Comparison of ENCODE assay signal across 9 cellular contexts in the genomic region with DNA sequence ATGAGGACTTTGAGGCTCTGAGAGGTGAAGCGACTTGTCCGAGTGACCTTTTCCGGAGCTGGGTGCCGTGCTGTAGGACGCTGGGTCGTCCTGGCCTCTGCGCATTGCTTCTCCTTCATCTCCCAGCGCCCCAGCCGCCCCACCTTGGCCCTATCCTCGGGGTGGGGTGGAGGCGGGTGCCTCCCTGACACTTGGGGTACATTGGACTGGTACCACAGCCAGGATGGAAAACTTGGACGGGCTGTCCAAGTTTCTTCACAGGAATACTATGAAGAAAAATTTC.
A peak's percentile ranks its signal among the peaks of the same experiment; 100 is the strongest.
DNase-seq lines count a peak whose midpoint lies in the region; ATAC-seq and TF ChIP-seq lines count a peak whose summit lies in the region.
"Had no signal": no experiment of that assay in that cellular context is flagged by ENCODE, and none has a peak within 500 bp of the region (broad histone marks: within the 10 kb centered on the region; RNA-seq: fewer than 3 reads in every experiment).

No MANE protein-coding gene starts in this region.

- no peaks in the 10 kb centered on the region for H3K9me3 Mint-ChIP-seq in activated naive CD4-positive, alpha-beta T cell treated with anti-CD3 and anti-CD28 coated beads, Interleukin-2, amount 50 U/mL, for 24 hours
- no peaks in the 10 kb centered on the region for H3K9me3 Mint-ChIP-seq in MCF 10A (ENCODE audit: unreplicated experiment)

- H3K9me3 ChIP-seq in mesodermal cell (ENCODE audit: control insufficient read depth, low read length), result no peaks in the 10 kb centered on the region
- no peaks in the 10 kb centered on the region for H3K9me3 ChIP-seq in upper lobe of right lung

- H3K27ac ChIP-seq in mesodermal cell (ENCODE audit: low read depth, low read length, severe bottlenecking), result no peak overlapping the region
- H3K27ac ChIP-seq in upper lobe of right lung, result no peak overlapping the region

- H3K36me3 Mint-ChIP-seq in activated naive CD4-positive, alpha-beta T cell treated with anti-CD3 and anti-CD28 coated beads, Interleukin-2, amount 50 U/mL, for 24 hours, result no peaks in the 10 kb centered on the region
- no peaks in the 10 kb centered on the region for H3K36me3 Mint-ChIP-seq in MCF 10A (ENCODE audit: insufficient read depth, unreplicated experiment)

- H3K36me3 ChIP-seq in mesodermal cell (ENCODE audit: control insufficient read depth, insufficient read depth, low read length) (peaks cover 24% of the 10 kb centered on the region), upper lobe of right lung (no peaks in the 10 kb centered on the region)

- H3K4me1 Mint-ChIP-seq in activated naive CD4-positive, alpha-beta T cell treated with anti-CD3 and anti-CD28 coated beads, Interleukin-2, amount 50 U/mL, for 24 hours, result peaks cover 4% of the 10 kb centered on the region
- H3K4me1 Mint-ChIP-seq in MCF 10A (ENCODE audit: insufficient read depth, unreplicated experiment), result peaks cover 7% of the 10 kb centered on the region

- peaks cover 6% of the 10 kb centered on the region for H3K4me1 ChIP-seq in mesodermal cell (ENCODE audit: control insufficient read depth, insufficient read depth, low read length, poor library complexity, severe bottlenecking)
- peaks cover 5% of the 10 kb centered on the region for H3K4me1 ChIP-seq in upper lobe of right lung

- DNase-seq in activated naive CD4-positive, alpha-beta T cell treated with anti-CD3 and anti-CD28 coated beads, Interleukin-2, amount 50 U/mL, for 16 hours, result no peak
- peak; percentile 17 for DNase-seq in MCF 10A (ENCODE audit: unreplicated experiment)
- DNase-seq in upper lobe of right lung, result no peak
- no peak for DNase-seq in sciatic nerve (ENCODE audit: low spot score)
- DNase-seq: COR-L47 had no signal

- POLR2A ChIA-PET in MCF 10A (lab: Yijun Ruan, JAX), result interaction anchor here (0.7 to 4.0 kb wide), 11 partner anchors 8 to 179 kb away, joined by 3 to 44 read pairs (median 10); partner anchors contain the start of gene AKAP10

- CTCF ChIA-PET in MCF 10A (lab: Yijun Ruan, JAX), result interaction anchor here (0.7 to 0.9 kb wide), 2 partner anchors 30 to 76 kb away, joined by 3 read pairs; no protein-coding TSS in a partner anchor

- H3K4me3 ChIP-seq in mesodermal cell (ENCODE audit: extremely low read depth, insufficient read depth, low read length, poor library complexity, severe bottlenecking) (peak overlapping the region; percentile 65), upper lobe of right lung (peak overlapping the region; percentile 67)

- H3K27me3 ChIP-seq in upper lobe of right lung, result no peaks in the 10 kb centered on the region

- no peak for TF ChIP-seq CTCF in MCF 10A (IDR thresholded peaks at IDR 0.05; ENCODE audit: unreplicated experiment)
- TF ChIP-seq CTCF in upper lobe of right lung (IDR thresholded peaks at IDR 0.05), result no peak

- H3K4me3 Mint-ChIP-seq in activated naive CD4-positive, alpha-beta T cell treated with anti-CD3 and anti-CD28 coated beads, Interleukin-2, amount 50 U/mL, for 24 hours, result peak overlapping the region; percentile 86
- no peak overlapping the region for H3K4me3 Mint-ChIP-seq in MCF 10A (ENCODE audit: unreplicated experiment)

- no peaks in the 10 kb centered on the region for H3K27me3 Mint-ChIP-seq in activated naive CD4-positive, alpha-beta T cell treated with anti-CD3 and anti-CD28 coated beads, Interleukin-2, amount 50 U/mL, for 24 hours
- H3K27me3 Mint-ChIP-seq in MCF 10A (ENCODE audit: insufficient read depth, unreplicated experiment), result no peaks in the 10 kb centered on the region

- BruUV-seq in MCF 10A (replicated peaks; lab: Mats Ljungman, UMichigan), result TSS peak; percentile 49

- WGBS in mesodermal cell (ENCODE audit: insufficient coverage in 2 of 2), 2 experiments, result 6 to 8% methylated on average over 7 to 11 of the region's 12 CpGs

- no peak overlapping the region for H3K27ac Mint-ChIP-seq in activated naive CD4-positive, alpha-beta T cell treated with anti-CD3 and anti-CD28 coated beads, Interleukin-2, amount 50 U/mL, for 24 hours
- peak overlapping the region; percentile 97 for H3K27ac Mint-ChIP-seq in MCF 10A (ENCODE audit: low read depth, unreplicated experiment)

- no peak for ATAC-seq in upper lobe of right lung
- ATAC-seq in sciatic nerve, result no peak
- no peak for ATAC-seq in HG03025 (IDR thresholded peaks at IDR 0.05; ENCODE audit: low FRiP score, unreplicated experiment)
- ATAC-seq in esophagus mucosa, result no peak

- intact Hi-C loops in MCF 10A (cut with micrococcal nuclease) (loop anchor here (2.0 to 5.0 kb wide), 3 partner anchors 34 to 70 kb away; no protein-coding TSS in a partner anchor), upper lobe of right lung (cut with DNase I) (no loop called here), sciatic nerve (cut with DNase I) (no loop called here)
